Comparison of ENCODE assay signal across 8 cellular contexts in genomic region chr11:67269401-67270255, GRCh38. TPM values are rescaled to one million over a fixed set of nuclear protein-coding genes. Genes with fewer than 3 reads are reported as not detected.
DNase-seq lines count a peak whose midpoint lies in the region; ATAC-seq, FAIRE-seq and TF ChIP-seq lines count a peak whose summit lies in the region.

No MANE protein-coding gene starts in this region.

- H3K36me3 Mint-ChIP-seq in activated CD4-positive, alpha-beta T cell treated with anti-CD3 and anti-CD28 coated beads, Interleukin-2, amount 10 ng/mL, durations not matched to agents 7 days and 5 days (ENCODE audit: low read depth): peaks cover 65% of the 10 kb centered on the region

- no peak overlapping the region for H2AFZ ChIP-seq in K562 (ENCODE audit: low read depth, low read length)

- H3K9ac ChIP-seq in K562 (ENCODE audit: insufficient read depth in 1 of 2, low read depth in 2 of 2, low read length in 2 of 2): peak overlapping the region in 1 of 2 experiments; percentile 70; a peak in 2 of 4 replicates

- TF ChIP-seq EP300 in K562 (IDR thresholded peaks at IDR 0.05; ENCODE audit: low read length) (no peak), upper lobe of left lung (IDR thresholded peaks at IDR 0.05) (no peak)

- WGBS in K562 (ENCODE audit: insufficient coverage, low coverage, missing lambda C conversion rate): 73% methylated on average over 15 of the region's 15 CpGs
- WGBS in right lobe of liver (ENCODE audit: insufficient coverage, low coverage, low lambda C conversion rate, missing lambda C conversion rate): 32% methylated on average over 3 of the region's 15 CpGs
- 32 to 37% methylated on average over 9 to 15 of the region's 15 CpGs for whole genome bisulfite sequencing in upper lobe of left lung, 2 donors

- H3K36me3 ChIP-seq in K562 (ENCODE audit: control insufficient read depth, insufficient read depth, low read length) (peaks cover 64% of the 10 kb centered on the region; the same call in 2 of the 3 replicates), right lobe of liver (no peaks in the 10 kb centered on the region), upper lobe of left lung (peaks cover 0 to 10% (median 3%) of the 10 kb centered on the region in 4 donors)

- TF ChIP-seq CTCF in K562 (IDR thresholded peaks at IDR 0.05 in 2 of 3, conservative IDR thresholded peaks at IDR 0.05 in 1 of 3; ENCODE audit: insufficient read depth in 2 of 3, low read depth in 1 of 3, low read length in 3 of 3): no peak
- TF ChIP-seq CTCF in right lobe of liver (IDR thresholded peaks at IDR 0.05): no peak
- TF ChIP-seq CTCF in upper lobe of left lung (IDR thresholded peaks at IDR 0.05): no peak

- peak overlapping the region; percentile 95 for H3K4me3 Mint-ChIP-seq in activated CD4-positive, alpha-beta T cell treated with anti-CD3 and anti-CD28 coated beads, Interleukin-2, amount 10 ng/mL, durations not matched to agents 7 days and 5 days

- no peak for FAIRE-seq in K562 (lab: Jason Lieb, UNC)

- peaks cover 67% of the 10 kb centered on the region for H3K4me1 Mint-ChIP-seq in activated CD4-positive, alpha-beta T cell treated with anti-CD3 and anti-CD28 coated beads, Interleukin-2, amount 10 ng/mL, durations not matched to agents 7 days and 5 days

- H3K4me1 ChIP-seq in K562 (replicated peaks in 1 of 2; ENCODE audit: control insufficient read depth in 2 of 2, insufficient read depth in 2 of 2, low read length in 2 of 2) (peaks cover 34 to 76% of the 10 kb centered on the region in 2 experiments), right lobe of liver (peaks cover 0 to 47% (median 14%) of the 10 kb centered on the region in 4 donors), upper lobe of left lung (peaks cover 77 to 81% (median 79%) of the 10 kb centered on the region in 4 donors)

- H4K20me1 ChIP-seq in K562 (replicated peaks; ENCODE audit: control insufficient read depth, insufficient read depth, low read length): peaks cover 20% of the 10 kb centered on the region; the same call in 1 of the 2 replicates

- H3K4me3 ChIP-seq in K562 (no peak overlapping the region), right lobe of liver (peak overlapping the region; percentile 13 to 31 (median 15)), upper lobe of left lung (peak overlapping the region; percentile 8 to 99 (median 54))

- no TSS peak for BruUV-seq in K562 (replicated peaks; lab: Mats Ljungman, UMichigan)

- 0 out of 2 replicates have a peak overlapping the region, but pooled peaks have one; percentile 25 for H3K4me2 ChIP-seq in K562 (ENCODE audit: insufficient read depth, low read length)

- in situ Hi-C loops in K562 (cut with MboI): no loop called here

- no peaks in the 10 kb centered on the region for H3K27me3 ChIP-seq in K562 (ENCODE audit: control insufficient read depth in 2 of 2, insufficient read depth in 2 of 2, low read length in 2 of 2)
- no peaks in the 10 kb centered on the region for H3K27me3 ChIP-seq in right lobe of liver
- no peaks in the 10 kb centered on the region for H3K27me3 ChIP-seq in upper lobe of left lung

- H3K9me3 ChIP-seq in K562 (replicated peaks; ENCODE audit: control insufficient read depth, insufficient read depth, low read depth, low read length) (no peaks in the 10 kb centered on the region), right lobe of liver (no peaks in the 10 kb centered on the region), upper lobe of left lung (no peaks in the 10 kb centered on the region)

- H3K79me2 ChIP-seq in K562 (ENCODE audit: control insufficient read depth, insufficient read depth, low read length): peaks cover 82% of the 10 kb centered on the region

- no peak for DNase-seq in activated CD4-positive, alpha-beta T cell treated with anti-CD3 and anti-CD28 coated beads, Interleukin-2, amount 10 ng/mL, durations not matched to agents 7 days and 5 days
- no peak for DNase-seq in activated CD4-positive, alpha-beta T cell treated with anti-CD3 and anti-CD28 coated beads for 1 hour
- DNase-seq in K562 (ENCODE audit: extremely low read depth in 1 of 4, low spot score in 3 of 4): no peak
- peak in 2 of 3 donors; percentile 29 to 55 for DNase-seq in right lobe of liver
- no peak for DNase-seq in upper lobe of left lung
- no peak for DNase-seq in H4 (ENCODE audit: low spot score)

- intact Hi-C loops in K562 (cut with micrococcal nuclease): no loop called here
- intact Hi-C loops in right lobe of liver (cut with DNase I): loop anchor here in 1 of 2 donors (5.0 to 10.0 kb wide), 2 partner anchors 38 to 115 kb away; no protein-coding TSS in a partner anchor

- no peaks in the 10 kb centered on the region for H3K27me3 Mint-ChIP-seq in activated CD4-positive, alpha-beta T cell treated with anti-CD3 and anti-CD28 coated beads, Interleukin-2, amount 10 ng/mL, durations not matched to agents 7 days and 5 days

- H3K9me1 ChIP-seq in K562 (ENCODE audit: control insufficient read depth, insufficient read depth, low read length): peaks cover 7% of the 10 kb centered on the region

- peak overlapping the region; percentile 93 for H3K27ac Mint-ChIP-seq in activated CD4-positive, alpha-beta T cell treated with anti-CD3 and anti-CD28 coated beads, Interleukin-2, amount 10 ng/mL, durations not matched to agents 7 days and 5 days

- ATAC-seq in K562 (no peak), right lobe of liver (no peak), upper lobe of left lung (ENCODE audit: low FRiP score in 2 of 2) (no peak), GM21786 (IDR thresholded peaks at IDR 0.05; ENCODE audit: unreplicated experiment) (no peak), GM18867 (IDR thresholded peaks at IDR 0.05; ENCODE audit: unreplicated experiment) (no peak)

- TF ChIP-seq POLR2A in K562 (conservative IDR thresholded peaks at IDR 0.05) (no peak), right lobe of liver (IDR thresholded peaks at IDR 0.05) (peak; percentile 32), upper lobe of left lung (IDR thresholded peaks at IDR 0.05) (no peak)

- peak overlapping the region; percentile 22; the same call in 1 of the 3 replicates for H3K27ac ChIP-seq in K562 (ENCODE audit: extremely low read depth, low read depth, low read length)
- peak overlapping the region; percentile 30 to 90 (median 30) for H3K27ac ChIP-seq in right lobe of liver
- H3K27ac ChIP-seq in upper lobe of left lung: peak overlapping the region; percentile 80 to 99 (median 94)

- POLR2A ChIA-PET in activated CD4-positive, alpha-beta T cell treated with anti-CD3 and anti-CD28 coated beads, Interleukin-2, amount 10 ng/mL, durations not matched to agents 7 days and 5 days (lab: Charles Lee): interaction anchor here (0.6 kb wide), 1 partner anchor 74 kb away, joined by 5 read pairs; no protein-coding TSS in a partner anchor
- POLR2A ChIA-PET in K562 (lab: Yijun Ruan, JAX): interaction anchor here (0.6 to 1.6 kb wide), 8 partner anchors 8 to 245 kb away, joined by 3 to 5 read pairs (median 4); no protein-coding TSS in a partner anchor

- CTCF ChIA-PET in activated CD4-positive, alpha-beta T cell treated with anti-CD3 and anti-CD28 coated beads, Interleukin-2, amount 10 ng/mL, durations not matched to agents 7 days and 5 days (lab: Charles Lee): interaction anchor here (0.6 to 5.1 kb wide), 10 partner anchors 7 to 101 kb away, joined by 3 to 36 read pairs (median 8); partner anchors contain the start of gene ANKRD13D
- CTCF ChIA-PET in K562 (lab: Yijun Ruan, JAX; ENCODE audit: low intra/inter-chr PET ratio): no interaction called here

- TF ChIP-seq RAD21 in K562 (CRISPR knock-in tag; conservative IDR thresholded peaks at IDR 0.05 in 1 of 2, IDR thresholded peaks at IDR 0.05 in 1 of 2): no peak

- H3K9me3 Mint-ChIP-seq in activated CD4-positive, alpha-beta T cell treated with anti-CD3 and anti-CD28 coated beads, Interleukin-2, amount 10 ng/mL, durations not matched to agents 7 days and 5 days: no peaks in the 10 kb centered on the region

RNA-seq across cellular contexts. Expression of gene GRK2, which starts 3.4 kb away (rescaled TPM):
- total RNA-seq in activated CD4-positive, alpha-beta T cell treated with anti-CD3 and anti-CD28 coated beads, Interleukin-2, amount 10 ng/mL, durations not matched to agents 7 days and 5 days: 100 to 1,000 TPM; 306 to 324 TPM
- 64.7 and 214 TPM in 2 replicates for total RNA-seq in K562 (2011; cell fraction: chromatin; rRNA removed; ENCODE audit: low replicate concordance)
- total RNA-seq in K562 (2011; cell fraction: nucleolus; rRNA removed): 185 and 206 TPM in 2 replicates
- total RNA-seq in K562 (2011; cell fraction: nucleoplasm; rRNA removed): 62.7 and 78.2 TPM in 2 replicates
- total RNA-seq in K562 (2014; rRNA removed) (83.1 and 97.8 TPM in 2 replicates), K562 (2014; rRNA removed; fragmentation: Illumina TruSeq; extraction: Trizol) (27.8 and 41.7 TPM in 2 replicates), K562 (2015; rRNA removed; fragmentation: Illumina TruSeq; extraction: Trizol) (40.6 and 42.2 TPM in 2 replicates), K562 (2021) (93.3 and 95.3 TPM in 2 replicates), right lobe of liver (10 to 100 TPM; 24.5 to 43.9 (median 28.5) TPM), upper lobe of left lung (100 to 1,000 TPM in 4 of 6 donors, 10 to 100 TPM in 2; 76.9 to 232 (median 117) TPM)
- polyA plus RNA-seq in K562 (2011; rRNA removed) (63.4 and 98.5 TPM in 2 replicates), K562 (2014; fragmentation: Illumina TruSeq; extraction: Trizol) (56.5 and 65.3 TPM in 2 replicates), K562 (2014; fragmentation: Nextera tagmentation; extraction: Ambion mirVana) (under 1 TPM; 0.24 to 0.82 TPM), K562 (2014; rRNA removed) (95.8 and 96.0 TPM in 2 replicates)
- polyA plus RNA-seq in K562 (2011; cell fraction: cytosol; rRNA removed): 70.8 and 122 TPM in 2 replicates
- polyA plus RNA-seq in K562 (2011; cell fraction: nucleus; rRNA removed): 259 and 262 TPM in 2 replicates
- polyA plus RNA-seq in K562 (2012): 87.6 and 130 TPM in 2 replicates
- polyA minus RNA-seq in K562 (2011; rRNA and poly(A)+ RNA removed): 36.9 and 61.5 TPM in 2 replicates
- polyA minus RNA-seq in K562 (2011; cell fraction: cytosol; rRNA and poly(A)+ RNA removed): 89.3 and 92.9 TPM in 2 replicates
- 57.5 and 75.9 TPM in 2 replicates for polyA minus RNA-seq in K562 (2011; cell fraction: nucleus; rRNA and poly(A)+ RNA removed)
- total RNA-seq in H4 (2014; rRNA removed; shearing (Covaris generic)): 15.2 and 16.3 TPM in 2 replicates

RNA-seq across cellular contexts. Expression of gene ANKRD13D, which starts 19.5 kb away (rescaled TPM):
- 100 to 1,000 TPM; 135 to 194 TPM for total RNA-seq in activated CD4-positive, alpha-beta T cell treated with anti-CD3 and anti-CD28 coated beads, Interleukin-2, amount 10 ng/mL, durations not matched to agents 7 days and 5 days
- total RNA-seq in K562 (2011; cell fraction: chromatin; rRNA removed; ENCODE audit: low replicate concordance): 105 and 289 TPM in 2 replicates
- total RNA-seq in K562 (2011; cell fraction: nucleolus; rRNA removed): 185 and 212 TPM in 2 replicates
- total RNA-seq in K562 (2011; cell fraction: nucleoplasm; rRNA removed): 120 and 126 TPM in 2 replicates
- 28.6 and 30.5 TPM in 2 replicates for total RNA-seq in K562 (2014; rRNA removed)
- 5.3 and 7.9 TPM in 2 replicates for total RNA-seq in K562 (2014; rRNA removed; fragmentation: Illumina TruSeq; extraction: Trizol)
- total RNA-seq in K562 (2015; rRNA removed; fragmentation: Illumina TruSeq; extraction: Trizol): 19.6 and 25.1 TPM in 2 replicates
- total RNA-seq in K562 (2021): 37.3 and 40.9 TPM in 2 replicates
- 22.4 and 36.6 TPM in 2 replicates for polyA plus RNA-seq in K562 (2011; rRNA removed)
- polyA plus RNA-seq in K562 (2011; cell fraction: cytosol; rRNA removed): 28.9 and 46.9 TPM in 2 replicates
- polyA plus RNA-seq in K562 (2011; cell fraction: nucleus; rRNA removed): 147 and 217 TPM in 2 replicates
- 22.5 and 55.8 TPM in 2 replicates for polyA plus RNA-seq in K562 (2012)
- polyA plus RNA-seq in K562 (2014; fragmentation: Illumina TruSeq; extraction: Trizol): 15.8 and 20.8 TPM in 2 replicates
- 1 to 10 TPM in 1 of 2 experiments, under 1 TPM in 1; 0.94 to 1.9 TPM for polyA plus RNA-seq in K562 (2014; fragmentation: Nextera tagmentation; extraction: Ambion mirVana)
- 38.8 and 40.8 TPM in 2 replicates for polyA plus RNA-seq in K562 (2014; rRNA removed)
- 9.5 and 12.1 TPM in 2 replicates for polyA minus RNA-seq in K562 (2011; rRNA and poly(A)+ RNA removed)
- polyA minus RNA-seq in K562 (2011; cell fraction: cytosol; rRNA and poly(A)+ RNA removed): 10.6 and 13.5 TPM in 2 replicates
- 54.4 and 59.6 TPM in 2 replicates for polyA minus RNA-seq in K562 (2011; cell fraction: nucleus; rRNA and poly(A)+ RNA removed)
- 10 to 100 TPM in 4 of 6 experiments, 1 to 10 TPM in 2; 7.7 to 14.1 (median 10.4) TPM for total RNA-seq in right lobe of liver
- 100 to 1,000 TPM in 2 of 6 donors, 10 to 100 TPM in 4; 47.4 to 221 (median 78.3) TPM for total RNA-seq in upper lobe of left lung
- 5.6 and 6.1 TPM in 2 replicates for total RNA-seq in H4 (2014; rRNA removed; shearing (Covaris generic))

RNA-seq across cellular contexts. Expression of gene SSH3, which starts 33.7 kb away (rescaled TPM):
- 1 to 10 TPM; 8.2 to 9.6 TPM for total RNA-seq in activated CD4-positive, alpha-beta T cell treated with anti-CD3 and anti-CD28 coated beads, Interleukin-2, amount 10 ng/mL, durations not matched to agents 7 days and 5 days
- total RNA-seq in K562 (2011; cell fraction: chromatin; rRNA removed; ENCODE audit: low replicate concordance): 1.5 and 6.8 TPM in 2 replicates
- 2.8 and 3.3 TPM in 2 replicates for total RNA-seq in K562 (2011; cell fraction: nucleolus; rRNA removed)
- 0.92 and 1.3 TPM in 2 replicates for total RNA-seq in K562 (2011; cell fraction: nucleoplasm; rRNA removed)
- total RNA-seq in K562 (2014; rRNA removed) (0.12 and 0.27 TPM in 2 replicates), K562 (2014; rRNA removed; fragmentation: Illumina TruSeq; extraction: Trizol) (not detected in 2 replicates), K562 (2015; rRNA removed; fragmentation: Illumina TruSeq; extraction: Trizol) (0.14 and 0.68 TPM in 2 replicates), K562 (2021) (1.0 and 1.5 TPM in 2 replicates), right lobe of liver (10 to 100 TPM; 10.9 to 17.9 (median 14.5) TPM), upper lobe of left lung (10 to 100 TPM; 35.9 to 99.2 (median 53.8) TPM)
- polyA plus RNA-seq in K562 (2011; rRNA removed) (0.07 and 0.88 TPM in 2 replicates), K562 (2014; fragmentation: Illumina TruSeq; extraction: Trizol) (0.19 and 0.24 TPM in 2 replicates), K562 (2014; fragmentation: Nextera tagmentation; extraction: Ambion mirVana) (not detected), K562 (2014; rRNA removed) (0.24 and 0.90 TPM in 2 replicates)
- polyA plus RNA-seq in K562 (2011; cell fraction: cytosol; rRNA removed): 0.12 and 0.39 TPM in 2 replicates
- 1.3 and 3.4 TPM in 2 replicates for polyA plus RNA-seq in K562 (2011; cell fraction: nucleus; rRNA removed)
- polyA plus RNA-seq in K562 (2012): 1.3 and 1.4 TPM in 2 replicates
- 0.09 TPM in 1 of 2 replicates, not detected in the other for polyA minus RNA-seq in K562 (2011; rRNA and poly(A)+ RNA removed)
- polyA minus RNA-seq in K562 (2011; cell fraction: cytosol; rRNA and poly(A)+ RNA removed): 0.48 TPM in 1 of 2 replicates, not detected in the other
- polyA minus RNA-seq in K562 (2011; cell fraction: nucleus; rRNA and poly(A)+ RNA removed): 0.89 and 1.5 TPM in 2 replicates
- total RNA-seq in H4 (2014; rRNA removed; shearing (Covaris generic)): 6.5 and 8.5 TPM in 2 replicates

Comparison
In these comparisons a context has a peak if more than half of its experiments do, and no peak if none do; other contexts are left out.
1. DNase-seq: peak in right lobe of liver (2 of 3); none in activated CD4-positive, alpha-beta T cell treated with anti-CD3 and anti-CD28 coated beads, Interleukin-2, amount 10 ng/mL, durations not matched to agents 7 days and 5 days (single experiment), activated CD4-positive, alpha-beta T cell treated with anti-CD3 and anti-CD28 coated beads for 1 hour (single experiment), K562 (0 of 4), upper lobe of left lung (0 of 2) and H4 (single experiment).
2. H3K27ac ChIP-seq: peak in every context shown above with its lines; median percentile 94 in upper lobe of left lung; 30 in right lobe of liver; 22 in K562.